In the genomic region with DNA sequence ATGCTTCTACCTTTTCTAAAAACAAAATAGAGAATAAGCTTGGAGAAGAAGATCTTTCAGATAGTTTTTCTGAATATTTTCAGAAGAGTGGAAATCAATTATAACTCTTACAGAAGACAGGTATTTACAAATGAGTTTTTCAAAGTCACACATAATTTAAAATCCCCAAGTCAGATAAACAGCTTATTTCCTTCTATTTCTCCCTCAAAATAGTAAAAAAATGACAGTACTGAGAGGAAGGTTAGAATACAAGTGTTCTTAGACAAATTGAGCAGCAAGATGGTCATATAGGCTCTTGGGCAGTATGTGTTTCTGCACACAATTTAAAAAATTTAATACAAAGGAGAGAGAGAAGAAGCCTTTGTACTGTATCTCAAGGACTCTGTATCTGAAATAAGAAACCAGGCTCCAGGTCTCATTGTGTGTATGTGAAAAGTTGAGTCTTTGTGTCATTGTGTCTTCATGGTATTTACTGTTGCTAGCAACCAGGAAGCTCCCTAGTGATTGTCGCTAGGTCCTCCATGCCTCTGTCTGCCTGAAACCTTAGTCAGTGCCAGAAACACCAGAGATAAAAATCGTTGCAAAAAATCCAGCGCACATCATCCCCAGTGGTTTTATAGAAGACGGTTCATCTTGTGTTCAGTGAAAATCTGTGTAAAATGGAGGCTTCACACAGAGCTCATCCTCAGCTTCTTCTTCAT, we compare ENCODE assay signal across 8 cellular contexts. TPM values are rescaled to one million over a fixed set of nuclear protein-coding genes. Genes with fewer than 3 reads are reported as not detected.
DNase-seq lines count a peak whose midpoint lies in the region; ATAC-seq and TF ChIP-seq lines count a peak whose summit lies in the region.

No MANE protein-coding gene starts in this region.

- TF ChIP-seq CTCF in PC-3 (conservative IDR thresholded peaks at IDR 0.05; ENCODE audit: low read depth, low read length): no peak

- H3K9ac ChIP-seq in PC-3 (ENCODE audit: low read length) (0 out of 2 replicates have a peak overlapping the region, but pooled peaks have one; percentile 17), endocrine pancreas (ENCODE audit: control insufficient read depth, insufficient read depth, low read length) (no peak overlapping the region)

- intact Hi-C loops in PC-3 (cut with micrococcal nuclease): no loop called here

- H2AFZ ChIP-seq in PC-3 (ENCODE audit: low read length): peak overlapping the region; percentile 36; the same call in 1 of the 2 replicates

- H3K4me3 Mint-ChIP-seq in natural killer cell treated with Interleukin-12 subunit alpha and Interleukin-12 subunit beta and Interleukin-15 and Interleukin-18, amount 100 ng/mL, for 72 hours: peak overlapping the region; percentile 51

- no peaks in the 10 kb centered on the region for H3K27me3 Mint-ChIP-seq in natural killer cell treated with Interleukin-12 subunit alpha and Interleukin-12 subunit beta and Interleukin-15 and Interleukin-18, amount 100 ng/mL, for 72 hours

- no TSS peak for BruUV-seq in PC-3 (replicated peaks; lab: Mats Ljungman, UMichigan)

- H3K36me3 ChIP-seq in PC-3 (ENCODE audit: low read depth, low read length) (no peaks in the 10 kb centered on the region), endocrine pancreas (ENCODE audit: control insufficient read depth, insufficient read depth, low read length) (no peaks in the 10 kb centered on the region)

- H3K9me3 Mint-ChIP-seq in natural killer cell treated with Interleukin-12 subunit alpha and Interleukin-12 subunit beta and Interleukin-15 and Interleukin-18, amount 100 ng/mL, for 72 hours: no peaks in the 10 kb centered on the region

- CTCF ChIA-PET in PC-3 (lab: Charles Lee): no interaction called here

- peak overlapping the region; percentile 72 for H3K27ac ChIP-seq in PC-3 (ENCODE audit: low read length)

- POLR2A ChIA-PET in PC-3 (lab: Charles Lee; ENCODE audit: unreplicated experiment): interaction anchor here (0.6 kb wide), 1 partner anchor 9 kb away, joined by 3 read pairs; no protein-coding TSS in a partner anchor

- H3K36me3 Mint-ChIP-seq in natural killer cell treated with Interleukin-12 subunit alpha and Interleukin-12 subunit beta and Interleukin-15 and Interleukin-18, amount 100 ng/mL, for 72 hours: no peaks in the 10 kb centered on the region

- peak; percentile 76 for ATAC-seq in PC-3
- ATAC-seq in natural killer cell treated with Interleukin-12 subunit alpha and Interleukin-12 subunit beta and Interleukin-15 and Interleukin-18, amount 100 ng/mL, for 72 hours: no peak
- ATAC-seq in GM18907 (IDR thresholded peaks at IDR 0.05; ENCODE audit: unreplicated experiment): no peak

- no peaks in the 10 kb centered on the region for H4K20me1 ChIP-seq in PC-3 (ENCODE audit: low read length)

- no peaks in the 10 kb centered on the region for H3F3A ChIP-seq in PC-3 (ENCODE audit: low read length, unreplicated experiment)

- H3K27me3 ChIP-seq in PC-3 (ENCODE audit: low read length) (no peaks in the 10 kb centered on the region), endocrine pancreas (ENCODE audit: control insufficient read depth, insufficient read depth, low read length) (no peaks in the 10 kb centered on the region)

- H3K27ac Mint-ChIP-seq in natural killer cell treated with Interleukin-12 subunit alpha and Interleukin-12 subunit beta and Interleukin-15 and Interleukin-18, amount 100 ng/mL, for 72 hours: peak overlapping the region; percentile 18 to 19

- no peaks in the 10 kb centered on the region for H3K9me3 ChIP-seq in PC-3 (ENCODE audit: low read length)
- no peaks in the 10 kb centered on the region for H3K9me3 ChIP-seq in endocrine pancreas (ENCODE audit: control insufficient read depth, low read length)

- H3K9me2 ChIP-seq in PC-3 (replicated peaks; ENCODE audit: low read length): no peaks in the 10 kb centered on the region

- H3K79me2 ChIP-seq in PC-3 (ENCODE audit: low read length): no peaks in the 10 kb centered on the region

- peak overlapping the region; percentile 59 for H3K4me2 ChIP-seq in PC-3 (ENCODE audit: low read length)

- H3K4me3 ChIP-seq in PC-3 (ENCODE audit: low read length): peak overlapping the region; percentile 3; the same call in 1 of the 2 replicates
- peak overlapping the region; percentile 65 for H3K4me3 ChIP-seq in endocrine pancreas (ENCODE audit: control insufficient read depth, insufficient read depth, low read length)

- DNase-seq in stimulated activated CD4-positive, alpha-beta T cell treated with anti-CD3 and anti-CD28 coated beads, Interleukin-4, amount 100 ng/mL, for 24 hours: peak; percentile 6
- no peak for DNase-seq in stimulated activated CD4-positive, alpha-beta T cell treated with anti-CD3 and anti-CD28 coated beads, Interleukin-1b, Interleukin-23, amount 100 ng/mL, for 48 hours
- DNase-seq in PC-3 (peak; percentile 63), midbrain (lab: John Stamatoyannopoulos, UW) (no peak), GDM1 (lab: John Stamatoyannopoulos, UW) (no peak)
- no peak for DNase-seq in natural killer cell treated with Interleukin-12 subunit alpha and Interleukin-12 subunit beta and Interleukin-15 and Interleukin-18, amount 100 ng/mL, for 72 hours (ENCODE audit: low spot score)

- H3K4me1 ChIP-seq in PC-3 (ENCODE audit: insufficient read depth, low read length) (peaks cover 26% of the 10 kb centered on the region), endocrine pancreas (ENCODE audit: control insufficient read depth, insufficient read depth, low read length) (peaks cover 16% of the 10 kb centered on the region)

- H3K4me1 Mint-ChIP-seq in natural killer cell treated with Interleukin-12 subunit alpha and Interleukin-12 subunit beta and Interleukin-15 and Interleukin-18, amount 100 ng/mL, for 72 hours (ENCODE audit: low read depth in 2 of 2): peaks cover 8 to 12% of the 10 kb centered on the region in 2 donors

RNA-seq across cellular contexts. Expression of gene TUBA1A, which starts 12.9 kb away (rescaled TPM):
- total RNA-seq in PC-3 (2014; rRNA removed): 46.1 and 46.9 TPM in 2 replicates
- total RNA-seq in natural killer cell treated with Interleukin-12 subunit alpha and Interleukin-12 subunit beta and Interleukin-15 and Interleukin-18, amount 100 ng/mL, for 72 hours: 10 to 100 TPM; 30.8 to 53.5 TPM

Comparison
In these comparisons a context has a peak if more than half of its experiments do, and no peak if none do; other contexts are left out.
1. DNase-seq: peak in stimulated activated CD4-positive, alpha-beta T cell treated with anti-CD3 and anti-CD28 coated beads, Interleukin-4, amount 100 ng/mL, for 24 hours (single experiment) and PC-3 (single experiment); none in stimulated activated CD4-positive, alpha-beta T cell treated with anti-CD3 and anti-CD28 coated beads, Interleukin-1b, Interleukin-23, amount 100 ng/mL, for 48 hours (single experiment), natural killer cell treated with Interleukin-12 subunit alpha and Interleukin-12 subunit beta and Interleukin-15 and Interleukin-18, amount 100 ng/mL, for 72 hours (single experiment), midbrain (single experiment) and GDM1 (single experiment).